ENCODE assay signal across 19 cellular contexts in the genomic region with DNA sequence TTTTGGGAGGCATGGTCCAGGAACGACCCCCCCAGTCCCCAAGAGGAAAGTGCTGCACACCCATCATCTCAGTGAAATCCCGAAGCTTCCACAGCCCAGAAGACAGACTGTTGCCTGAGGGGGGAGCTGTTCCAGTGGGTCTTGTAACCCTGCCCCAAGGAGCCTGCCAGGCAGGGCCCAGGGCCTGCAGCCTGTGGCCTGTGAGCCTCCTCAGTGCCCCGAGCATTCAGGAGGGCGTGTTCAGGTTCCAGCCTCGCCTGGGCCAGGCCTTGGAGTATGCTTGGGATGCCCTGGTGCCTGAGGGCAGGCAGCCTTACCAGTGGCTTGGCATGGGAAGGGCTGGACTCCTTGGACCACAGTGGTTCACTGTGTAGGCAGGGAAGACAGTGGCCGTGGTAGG. TPM values are rescaled to one million over a fixed set of nuclear protein-coding genes. Genes with fewer than 3 reads are reported as not detected.
A peak's percentile ranks its signal among the peaks of the same experiment; 100 is the strongest.
DNase-seq lines count a peak whose midpoint lies in the region; ATAC-seq, FAIRE-seq and TF ChIP-seq lines count a peak whose summit lies in the region.
"Had no signal": no experiment of that assay in that cellular context is flagged by ENCODE, and none has a peak within 500 bp of the region (broad histone marks: within the 10 kb centered on the region; RNA-seq: fewer than 3 reads in every experiment).

No MANE protein-coding gene starts in this region.

- no peaks in the 10 kb centered on the region for H3K9me3 ChIP-seq in mesenchymal stem cell (ENCODE audit: control insufficient read depth, low read length)

- H3K4me3 ChIP-seq in mesenchymal stem cell (ENCODE audit: insufficient read depth in 1 of 2, low read depth in 1 of 2, low read length in 2 of 2): no peak overlapping the region
- H3K4me3 ChIP-seq: BLaER1 treated with 17β-estradiol and CSF1 and Interleukin-3, amounts not matched to agents 10 nM and 100 nM had no signal

- no peaks in the 10 kb centered on the region for H3K79me1 ChIP-seq in mesenchymal stem cell (replicated peaks; ENCODE audit: low read length, poor library complexity, severe bottlenecking)

- H3K4me1 ChIP-seq in mesenchymal stem cell (ENCODE audit: control insufficient read depth, insufficient read depth, low read depth, low read length): peaks cover 17% of the 10 kb centered on the region

- no peak overlapping the region for H2BK120ac ChIP-seq in mesenchymal stem cell (ENCODE audit: low read depth, low read length)

- no peak overlapping the region for H3K4ac ChIP-seq in mesenchymal stem cell (ENCODE audit: low read depth in 1 of 2, low read length in 2 of 2)

- no peak overlapping the region for H3K18ac ChIP-seq in mesenchymal stem cell (ENCODE audit: low read depth in 1 of 2, low read length in 2 of 2)

- no peak overlapping the region for H3K4me2 ChIP-seq in mesenchymal stem cell (ENCODE audit: low read length, poor library complexity, severe bottlenecking)

- CTCF ChIA-PET in WTC11 (lab: Charles Lee): interaction anchor here (1.0 to 2.9 kb wide), 5 partner anchors 11 to 73 kb away, joined by 3 to 13 read pairs (median 6); no protein-coding TSS in a partner anchor

- POLR2A ChIA-PET in WTC11 (lab: Charles Lee): no interaction called here

- no peaks in the 10 kb centered on the region for H3K36me3 ChIP-seq in mesenchymal stem cell (ENCODE audit: control insufficient read depth in 1 of 2, insufficient read depth in 2 of 2, low read depth in 1 of 2, low read length in 2 of 2)
- H3K36me3 ChIP-seq: BLaER1 treated with 17β-estradiol and CSF1 and Interleukin-3, amounts not matched to agents 10 nM and 100 nM had no signal

- H4K8ac ChIP-seq in mesenchymal stem cell (ENCODE audit: low read length): no peak overlapping the region

- no peak overlapping the region for H2BK5ac ChIP-seq in mesenchymal stem cell (ENCODE audit: low read depth, low read length, poor library complexity, severe bottlenecking)

- no peak overlapping the region for H2BK12ac ChIP-seq in mesenchymal stem cell (ENCODE audit: low read length in 2 of 2)

- ATAC-seq in WTC11 (peak; percentile 44), GM19455 (IDR thresholded peaks at IDR 0.05; ENCODE audit: unreplicated experiment) (no peak)

- H2AFZ ChIP-seq in mesenchymal stem cell (ENCODE audit: low read depth, low read length): no peak overlapping the region

- no peak overlapping the region for H3K9ac ChIP-seq in mesenchymal stem cell (ENCODE audit: low read length)
- H3K9ac ChIP-seq: BLaER1 treated with 17β-estradiol and CSF1 and Interleukin-3, amounts not matched to agents 10 nM and 100 nM had no signal

- TF ChIP-seq CTCF in GM12873 (IDR thresholded peaks at IDR 0.05; ENCODE audit: insufficient read depth, low read depth, low read length, missing control alignments): peak; percentile 13
- TF ChIP-seq CTCF in HFFc6 (IDR thresholded peaks at IDR 0.05): peak; percentile 23; the same call in 1 of the 2 replicates
- TF ChIP-seq CTCF in WTC11 (IDR thresholded peaks at IDR 0.05): no peak

- no peak for DNase-seq in HFFc6
- no peak for DNase-seq in WTC11 (ENCODE audit: low spot score)
- DNase-seq in mesenchymal stem cell: no peak
- DNase-seq in RCC 7860 (ENCODE audit: low spot score): no peak
- no peak for DNase-seq in CD1c-positive myeloid dendritic cell (ENCODE audit: extremely low spot score)
- DNase-seq: DMS79 treated with DMSO at 0.1 percent for 48 hours, NCI-H1105, NCI-H1694, NCI-H510A treated with DMSO at 0.1 percent for 48 hours, NCI-H82 had no signal

- H3K27ac ChIP-seq in mesenchymal stem cell (ENCODE audit: low read length, poor library complexity, severe bottlenecking): no peak overlapping the region
- H3K27ac ChIP-seq: BLaER1 treated with 17β-estradiol and CSF1 and Interleukin-3, amounts not matched to agents 10 nM and 100 nM had no signal

- no peak overlapping the region for H2BK15ac ChIP-seq in mesenchymal stem cell (ENCODE audit: low read depth, poor library complexity, severe bottlenecking)

- H4K91ac ChIP-seq in mesenchymal stem cell (ENCODE audit: low read length): peak overlapping the region; percentile 28

- peak overlapping the region; percentile 52 for H2AK5ac ChIP-seq in mesenchymal stem cell (ENCODE audit: low read length, severe bottlenecking)

- H3K14ac ChIP-seq in mesenchymal stem cell (ENCODE audit: low read length in 2 of 2): no peak overlapping the region

- H3K4me3 Mint-ChIP-seq in HFFc6: no peak overlapping the region
- no peak overlapping the region for H3K4me3 Mint-ChIP-seq in WTC11

- 85% methylated on average over 5 of the region's 6 CpGs for WGBS in mesenchymal stem cell

- H3K36me3 Mint-ChIP-seq in HFFc6 (ENCODE audit: low read depth) (no peaks in the 10 kb centered on the region), WTC11 (peaks cover 3% of the 10 kb centered on the region; the same call in 1 of the 2 replicates)

- H3K27me3 ChIP-seq in mesenchymal stem cell (ENCODE audit: control insufficient read depth in 1 of 2, insufficient read depth in 1 of 2, low read length in 2 of 2): peaks cover 0 to 21% of the 10 kb centered on the region in 2 experiments
- H3K27me3 ChIP-seq: BLaER1 treated with 17β-estradiol and CSF1 and Interleukin-3, amounts not matched to agents 10 nM and 100 nM had no signal

- H3K9me3 Mint-ChIP-seq in HFFc6: no peaks in the 10 kb centered on the region
- H3K9me3 Mint-ChIP-seq in WTC11: peaks cover 14% of the 10 kb centered on the region

- no peak overlapping the region for H3K27ac Mint-ChIP-seq in HFFc6
- no peak overlapping the region for H3K27ac Mint-ChIP-seq in WTC11

- no peak for FAIRE-seq in RCC 7860 (lab: Jason Lieb, UNC)
- FAIRE-seq: GM19239, HTR-8/SVneo had no signal

- no peak overlapping the region for H3K23ac ChIP-seq in mesenchymal stem cell (ENCODE audit: low read length in 2 of 2)

- H3K4me1 Mint-ChIP-seq in HFFc6 (ENCODE audit: low read depth): peaks cover 8% of the 10 kb centered on the region; the same call in 1 of the 2 replicates
- peaks cover 6% of the 10 kb centered on the region for H3K4me1 Mint-ChIP-seq in WTC11

- H3K27me3 Mint-ChIP-seq in HFFc6 (ENCODE audit: insufficient read depth): peaks cover 21% of the 10 kb centered on the region
- peaks cover 11% of the 10 kb centered on the region for H3K27me3 Mint-ChIP-seq in WTC11 (ENCODE audit: low read depth)

TF ChIP-seq in WTC11, 78 proteins besides CTCF, POLR2A, EP300 and RAD21:
- TF ChIP-seq, protein P1, sequence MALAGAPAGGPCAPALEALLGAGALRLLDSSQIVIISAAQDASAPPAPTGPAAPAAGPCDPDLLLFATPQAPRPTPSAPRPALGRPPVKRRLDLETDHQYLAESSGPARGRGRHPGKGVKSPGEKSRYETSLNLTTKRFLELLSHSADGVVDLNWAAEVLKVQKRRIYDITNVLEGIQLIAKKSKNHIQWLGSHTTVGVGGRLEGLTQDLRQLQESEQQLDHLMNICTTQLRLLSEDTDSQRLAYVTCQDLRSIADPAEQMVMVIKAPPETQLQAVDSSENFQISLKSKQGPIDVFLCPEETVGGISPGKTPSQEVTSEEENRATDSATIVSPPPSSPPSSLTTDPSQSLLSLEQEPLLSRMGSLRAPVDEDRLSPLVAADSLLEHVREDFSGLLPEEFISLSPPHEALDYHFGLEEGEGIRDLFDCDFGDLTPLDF (CRISPR knock-in tag; IDR thresholded peaks at IDR 0.05): no peak
- TF ChIP-seq RORB (CRISPR knock-in tag; IDR thresholded peaks at IDR 0.05) (no peak), TP53 (CRISPR knock-in tag; IDR thresholded peaks at IDR 0.05) (no peak), SMAD3 (CRISPR knock-in tag; IDR thresholded peaks at IDR 0.05; ENCODE audit: borderline replicate concordance) (no peak), ZNF121 (CRISPR knock-in tag; IDR thresholded peaks at IDR 0.05) (peak; percentile 79), ZNF138 (CRISPR knock-in tag; conservative IDR thresholded peaks at IDR 0.05) (no peak)

RNA-seq across cellular contexts. Expression of a gene that starts 18.0 kb away (rescaled TPM):
- not detected for total RNA-seq in HFFc6 (2021; fragmentation: NEBNext Ultra II Directional; extraction: Animal tissue kit (Norgen Biotek cat#: 25700))
- total RNA-seq in WTC11 (2021): not detected in 3 replicates
- polyA plus RNA-seq in mesenchymal stem cell (2013, experiment 1 of 2): not detected
- polyA plus RNA-seq in mesenchymal stem cell (2013, experiment 2 of 2): not detected
- total RNA-seq: A673; G401; H4; T-helper 1 cell treated with Interleukin-12 subunit alpha and Interleukin-12 subunit beta and Interleukin-4 antibody, amounts not matched to agents 30 ng/mL and 1 ng/mL, for 36 hours had no signal

RNA-seq across cellular contexts. Expression of a gene that starts 33.2 kb away (rescaled TPM):
- 10 to 100 TPM; 29.3 to 36.0 (median 31.5) TPM for total RNA-seq in HFFc6 (2021; fragmentation: NEBNext Ultra II Directional; extraction: Animal tissue kit (Norgen Biotek cat#: 25700))
- total RNA-seq in WTC11 (2021): 47.6 to 53.1 TPM (median 52.5 TPM) in 3 replicates
- polyA plus RNA-seq in mesenchymal stem cell (2013, experiment 1 of 2): 40.4 TPM
- polyA plus RNA-seq in mesenchymal stem cell (2013, experiment 2 of 2): 38.7 TPM

RNA-seq across cellular contexts. Expression of a gene that starts 36.0 kb away (rescaled TPM):
- total RNA-seq in HFFc6 (2021; fragmentation: NEBNext Ultra II Directional; extraction: Animal tissue kit (Norgen Biotek cat#: 25700)): 10 to 100 TPM; 19.6 to 30.3 (median 23.5) TPM
- total RNA-seq in WTC11 (2021): 51.3 to 55.4 TPM (median 51.8 TPM) in 3 replicates
- polyA plus RNA-seq in mesenchymal stem cell (2013, experiment 1 of 2): 37.9 TPM
- 33.5 TPM for polyA plus RNA-seq in mesenchymal stem cell (2013, experiment 2 of 2)

RNA-seq across cellular contexts. Expression of a gene that starts 42.4 kb away (rescaled TPM):
- 100 to 1,000 TPM; 497 to 569 (median 512) TPM for total RNA-seq in HFFc6 (2021; fragmentation: NEBNext Ultra II Directional; extraction: Animal tissue kit (Norgen Biotek cat#: 25700))
- total RNA-seq in WTC11 (2021): 1,404 to 1,452 TPM (median 1,412 TPM) in 3 replicates
- polyA plus RNA-seq in mesenchymal stem cell (2013, experiment 1 of 2): 535 TPM
- polyA plus RNA-seq in mesenchymal stem cell (2013, experiment 2 of 2): 543 TPM

RNA-seq across cellular contexts. Expression of a gene that starts 58.4 kb away (rescaled TPM):
- 10 to 100 TPM; 53.0 to 59.4 (median 55.1) TPM for total RNA-seq in HFFc6 (2021; fragmentation: NEBNext Ultra II Directional; extraction: Animal tissue kit (Norgen Biotek cat#: 25700))
- total RNA-seq in WTC11 (2021): 32.8 to 42.1 TPM (median 40.0 TPM) in 3 replicates
- 36.9 TPM for polyA plus RNA-seq in mesenchymal stem cell (2013, experiment 1 of 2)
- polyA plus RNA-seq in mesenchymal stem cell (2013, experiment 2 of 2): 37.6 TPM
